16 cellular contexts compared by ENCODE assay signal in the genomic region with DNA sequence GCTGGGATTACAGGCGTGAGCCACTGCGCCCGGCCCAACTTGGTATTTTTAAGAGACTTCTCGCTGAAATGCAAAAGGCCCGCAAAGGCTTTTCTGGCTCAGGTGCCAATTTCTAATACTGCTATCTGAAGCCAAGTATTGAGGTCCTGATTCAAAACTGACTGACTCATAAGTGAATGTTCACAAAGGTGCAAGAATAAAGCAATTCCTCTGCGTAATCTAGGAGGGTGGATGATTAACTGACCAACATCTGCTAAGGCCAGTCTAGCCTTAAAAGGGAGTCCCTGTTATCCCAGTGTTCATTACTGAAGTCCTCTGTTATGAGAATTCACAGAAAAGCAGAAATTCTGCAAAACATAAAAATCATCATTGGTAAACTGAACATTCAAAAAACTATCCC.
DNase-seq lines count a peak whose midpoint lies in the region; ATAC-seq, FAIRE-seq and TF ChIP-seq lines count a peak whose summit lies in the region.
"Had no signal": no experiment of that assay in that cellular context is flagged by ENCODE, and none has a peak within 500 bp of the region (broad histone marks: within the 10 kb centered on the region; RNA-seq: fewer than 3 reads in every experiment).

No MANE protein-coding gene starts in this region.

- intact Hi-C loops in natural killer cell (cut with micrococcal nuclease) = no loop called here

- no peak overlapping the region for H3K4me3 ChIP-seq in astrocyte (ENCODE audit: insufficient read depth, low read depth, low read length)
- no peak overlapping the region for H3K4me3 ChIP-seq in kidney epithelial cell (ENCODE audit: low read depth, low read length)
- no peak overlapping the region for H3K4me3 ChIP-seq in BE2C (ENCODE audit: low read depth, low read length)

- TF ChIP-seq CTCF in astrocyte (IDR thresholded peaks at IDR 0.05; ENCODE audit: insufficient read depth, low read depth, low read length) (no peak), kidney epithelial cell (IDR thresholded peaks at IDR 0.05; ENCODE audit: insufficient read depth, low read length, poor library complexity, severe bottlenecking) (no peak), natural killer cell (IDR thresholded peaks at IDR 0.05) (no peak), BE2C (IDR thresholded peaks at IDR 0.05; ENCODE audit: low read depth, low read length) (no peak)

- H3K4me3 Mint-ChIP-seq in astrocyte (ENCODE audit: unreplicated experiment) = peak overlapping the region; percentile 2
- H3K4me3 Mint-ChIP-seq in natural killer cell = no peak overlapping the region
- H3K4me3 Mint-ChIP-seq: naive thymus-derived CD8-positive, alpha-beta T cell had no signal

- no peak overlapping the region for H2AFZ ChIP-seq in astrocyte (ENCODE audit: low read depth, low read length)

- peaks cover 64% of the 10 kb centered on the region for H3K79me2 ChIP-seq in astrocyte (ENCODE audit: insufficient read depth, low read length)

- H3K9me3 Mint-ChIP-seq in astrocyte (ENCODE audit: unreplicated experiment) (no peaks in the 10 kb centered on the region), natural killer cell (no peaks in the 10 kb centered on the region)
- H3K9me3 Mint-ChIP-seq: naive thymus-derived CD8-positive, alpha-beta T cell had no signal

- H3K36me3 Mint-ChIP-seq in astrocyte (ENCODE audit: low read depth, unreplicated experiment) = peaks cover 3% of the 10 kb centered on the region
- no peaks in the 10 kb centered on the region for H3K36me3 Mint-ChIP-seq in natural killer cell

- peaks cover 16% of the 10 kb centered on the region for H3K4me1 Mint-ChIP-seq in astrocyte (ENCODE audit: low read depth, unreplicated experiment)
- peaks cover 37 to 47% of the 10 kb centered on the region in 2 donors for H3K4me1 Mint-ChIP-seq in natural killer cell

- peak overlapping the region; percentile 14 for H3K9ac ChIP-seq in astrocyte (ENCODE audit: low read length)

- H3K27ac ChIP-seq in astrocyte (ENCODE audit: low read depth, low read length) = peak overlapping the region; percentile 62

- DNase-seq in astrocyte (ENCODE audit: low read depth) = peak; percentile 97
- DNase-seq in kidney epithelial cell (ENCODE audit: low read depth) = peak; percentile 96
- DNase-seq in NCI-H1417 (lab: John Stamatoyannopoulos, UW) = no peak
- no peak for DNase-seq in NCI-H1694 treated with DMSO at 0.1 percent for 48 hours (lab: John Stamatoyannopoulos, UW)
- no peak for DNase-seq in natural killer cell
- DNase-seq in BE2C = no peak
- DNase-seq: DMS79 treated with DMSO at 0.1 percent for 48 hours; erythroblast; Kasumi-1; naive thymus-derived CD8-positive, alpha-beta T cell; NCI-H1930; NCI-H69; stimulated activated CD4-positive, alpha-beta T cell treated with anti-CD3 and anti-CD28 coated beads, Interleukin-2, amount 100 ng/mL, for 24 hours; T-helper 1 cell had no signal

- H3K27me3 ChIP-seq in astrocyte (ENCODE audit: insufficient read depth, low read length) (no peaks in the 10 kb centered on the region), kidney epithelial cell (ENCODE audit: control insufficient read depth, insufficient read depth, low read length) (no peaks in the 10 kb centered on the region), BE2C (no peaks in the 10 kb centered on the region)

- H3K4me1 ChIP-seq in astrocyte (ENCODE audit: insufficient read depth, low read length) (peaks cover 3% of the 10 kb centered on the region), BE2C (no peaks in the 10 kb centered on the region)

- H4K20me1 ChIP-seq in astrocyte (ENCODE audit: insufficient read depth, low read length) = peaks cover 41% of the 10 kb centered on the region

- FAIRE-seq in astrocyte (lab: Jason Lieb, UNC) = no peak

- peak overlapping the region; percentile 23 for H3K4me2 ChIP-seq in astrocyte (ENCODE audit: low read length)

- ATAC-seq in GM18861 (IDR thresholded peaks at IDR 0.05; ENCODE audit: unreplicated experiment) = peak; percentile 47
- ATAC-seq in HG03196 (IDR thresholded peaks at IDR 0.05; ENCODE audit: unreplicated experiment) = peak; percentile 55
- no peak for ATAC-seq in natural killer cell
- ATAC-seq: naive thymus-derived CD8-positive, alpha-beta T cell had no signal

- H3K27ac Mint-ChIP-seq in astrocyte (ENCODE audit: unreplicated experiment) (peak overlapping the region; percentile 15), natural killer cell (peak overlapping the region in 1 of 2 donors; percentile 15)

- H3K9me3 ChIP-seq in astrocyte (ENCODE audit: insufficient read depth, low read depth, low read length) (no peaks in the 10 kb centered on the region), BE2C (no peaks in the 10 kb centered on the region)

- no peaks in the 10 kb centered on the region for H3K27me3 Mint-ChIP-seq in astrocyte (ENCODE audit: low read depth, unreplicated experiment)
- H3K27me3 Mint-ChIP-seq in natural killer cell (ENCODE audit: low read depth in 2 of 2) = no peaks in the 10 kb centered on the region
- H3K27me3 Mint-ChIP-seq: naive thymus-derived CD8-positive, alpha-beta T cell had no signal

- H3K36me3 ChIP-seq in astrocyte (ENCODE audit: insufficient read depth, low read length) = no peaks in the 10 kb centered on the region
- H3K36me3 ChIP-seq in kidney epithelial cell (ENCODE audit: control insufficient read depth, insufficient read depth, low read length) = no peaks in the 10 kb centered on the region
- H3K36me3 ChIP-seq in BE2C = no peaks in the 10 kb centered on the region

Comparison
In these comparisons a context has a peak if more than half of its experiments do, and no peak if none do; other contexts are left out.
1. ATAC-seq: peak in GM18861 (single experiment) and HG03196 (single experiment); none in natural killer cell (0 of 3).
2. DNase-seq: peak in astrocyte (single experiment) and kidney epithelial cell (single experiment); none in NCI-H1417 (0 of 3), NCI-H1694 treated with DMSO at 0.1 percent for 48 hours (single experiment), natural killer cell (single experiment) and BE2C (single experiment).